Comparison of ENCODE assay signal across 19 cellular contexts in genomic region chr14:96602186-96602585, GRCh38.
"Had no signal": no experiment of that assay in that cellular context is flagged by ENCODE, and none has a peak within 500 bp of the region (broad histone marks: within the 10 kb centered on the region; RNA-seq: fewer than 3 reads in every experiment).

No MANE protein-coding gene starts in this region.

- H3K9me3 Mint-ChIP-seq: natural killer cell had no signal

- H3K4me3 Mint-ChIP-seq: brain, natural killer cell had no signal

- H3K27ac Mint-ChIP-seq: brain, natural killer cell, progenitor cell of endocrine pancreas had no signal

- H3K36me3 Mint-ChIP-seq: brain, natural killer cell had no signal

- H3K36me3 ChIP-seq: gastroesophageal sphincter, heart left ventricle, sigmoid colon, upper lobe of left lung had no signal

- H3K27me3 ChIP-seq: sigmoid colon, upper lobe of left lung had no signal

- H3K4me3 ChIP-seq: gastroesophageal sphincter, heart left ventricle, sigmoid colon, upper lobe of left lung had no signal

- ATAC-seq: gastroesophageal sphincter, heart left ventricle, natural killer cell had no signal

- H3K4me1 Mint-ChIP-seq: brain, natural killer cell had no signal

- DNase-seq: activated CD4-positive, alpha-beta T cell treated with anti-CD3 and anti-CD28 coated beads for 1 hour; activated CD4-positive, alpha-beta T cell treated with anti-CD3 and anti-CD28 coated beads, Interleukin-2, amount 50 U/mL, for 4 hours; activated gamma-delta T cell; activated naive CD4-positive, alpha-beta T cell treated with anti-CD3 and anti-CD28 coated beads, Interleukin-2, amount 50 U/mL, for 16 hours; activated T-cell treated with anti-CD3 and anti-CD28 coated beads for 4 hours; aorta; heart left ventricle; midbrain; natural killer cell; retina; sigmoid colon; stimulated activated CD4-positive, alpha-beta T cell treated with anti-CD3 and anti-CD28 coated beads, Interleukin-4, amount 100 ng/mL, for 1 hour; stimulated activated naive CD4-positive, alpha-beta T cell; upper lobe of left lung had no signal

- FAIRE-seq: islet of Langerhans had no signal

- H3K27ac ChIP-seq: epithelial cell of prostate, gastroesophageal sphincter, heart left ventricle, sigmoid colon, upper lobe of left lung had no signal

- H3K4me1 ChIP-seq: gastroesophageal sphincter, heart left ventricle, sigmoid colon, upper lobe of left lung had no signal

- H3K9me3 ChIP-seq: gastroesophageal sphincter, heart left ventricle, sigmoid colon, upper lobe of left lung had no signal
